1 cellular context compared by ENCODE assay signal in the genomic region with DNA sequence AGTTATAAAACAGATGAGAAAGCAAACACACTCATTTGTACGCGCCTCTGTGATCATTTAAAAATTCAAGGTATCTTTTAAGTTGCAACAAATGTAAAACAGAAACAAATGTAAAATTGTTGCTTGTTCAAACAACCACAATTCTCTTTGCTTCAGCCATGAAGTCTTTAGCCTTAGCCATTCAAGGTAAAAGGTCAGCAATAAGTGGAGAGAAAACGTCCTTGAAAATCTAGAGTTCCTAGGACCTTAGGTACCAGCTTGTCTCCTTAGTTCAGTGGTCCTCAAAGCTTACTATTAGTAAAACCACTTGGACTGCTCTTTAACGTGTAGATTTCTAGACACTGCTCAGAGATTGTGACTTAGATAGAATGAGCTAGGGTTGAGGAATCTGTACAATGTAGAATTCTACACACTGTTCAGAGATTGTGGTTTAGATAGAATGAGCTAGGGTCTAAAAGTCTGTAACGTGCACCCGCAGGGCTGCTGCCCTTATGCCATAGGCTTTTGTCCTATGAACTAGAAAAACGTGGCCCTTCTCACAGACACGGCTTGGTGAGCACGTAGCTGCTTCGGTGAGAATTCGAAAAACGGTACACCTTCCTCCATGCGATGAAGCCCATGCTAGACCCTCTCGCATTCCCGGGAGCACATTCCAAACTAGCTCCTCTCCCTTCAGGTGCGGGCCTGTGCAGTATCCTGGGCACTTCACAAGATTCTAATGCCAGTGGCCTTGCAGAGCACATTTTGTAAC.
A peak's percentile ranks its signal among the peaks of the same experiment; 100 is the strongest.
TF ChIP-seq lines count a peak whose summit lies in the region.

No MANE protein-coding gene starts in this region.

TF ChIP-seq in HepG2, 621 proteins besides CTCF, POLR2A, EP300 and RAD21 (continued from another document and continues in another):
- TF ChIP-seq, protein P1, sequence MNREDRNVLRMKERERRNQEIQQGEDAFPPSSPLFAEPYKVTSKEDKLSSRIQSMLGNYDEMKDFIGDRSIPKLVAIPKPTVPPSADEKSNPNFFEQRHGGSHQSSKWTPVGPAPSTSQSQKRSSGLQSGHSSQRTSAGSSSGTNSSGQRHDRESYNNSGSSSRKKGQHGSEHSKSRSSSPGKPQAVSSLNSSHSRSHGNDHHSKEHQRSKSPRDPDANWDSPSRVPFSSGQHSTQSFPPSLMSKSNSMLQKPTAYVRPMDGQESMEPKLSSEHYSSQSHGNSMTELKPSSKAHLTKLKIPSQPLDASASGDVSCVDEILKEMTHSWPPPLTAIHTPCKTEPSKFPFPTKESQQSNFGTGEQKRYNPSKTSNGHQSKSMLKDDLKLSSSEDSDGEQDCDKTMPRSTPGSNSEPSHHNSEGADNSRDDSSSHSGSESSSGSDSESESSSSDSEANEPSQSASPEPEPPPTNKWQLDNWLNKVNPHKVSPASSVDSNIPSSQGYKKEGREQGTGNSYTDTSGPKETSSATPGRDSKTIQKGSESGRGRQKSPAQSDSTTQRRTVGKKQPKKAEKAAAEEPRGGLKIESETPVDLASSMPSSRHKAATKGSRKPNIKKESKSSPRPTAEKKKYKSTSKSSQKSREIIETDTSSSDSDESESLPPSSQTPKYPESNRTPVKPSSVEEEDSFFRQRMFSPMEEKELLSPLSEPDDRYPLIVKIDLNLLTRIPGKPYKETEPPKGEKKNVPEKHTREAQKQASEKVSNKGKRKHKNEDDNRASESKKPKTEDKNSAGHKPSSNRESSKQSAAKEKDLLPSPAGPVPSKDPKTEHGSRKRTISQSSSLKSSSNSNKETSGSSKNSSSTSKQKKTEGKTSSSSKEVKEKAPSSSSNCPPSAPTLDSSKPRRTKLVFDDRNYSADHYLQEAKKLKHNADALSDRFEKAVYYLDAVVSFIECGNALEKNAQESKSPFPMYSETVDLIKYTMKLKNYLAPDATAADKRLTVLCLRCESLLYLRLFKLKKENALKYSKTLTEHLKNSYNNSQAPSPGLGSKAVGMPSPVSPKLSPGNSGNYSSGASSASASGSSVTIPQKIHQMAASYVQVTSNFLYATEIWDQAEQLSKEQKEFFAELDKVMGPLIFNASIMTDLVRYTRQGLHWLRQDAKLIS (CRISPR knock-in tag; IDR thresholded peaks at IDR 0.05) = no peak
- TF ChIP-seq ZIK1 (CRISPR knock-in tag; IDR thresholded peaks at IDR 0.05; ENCODE audit: borderline replicate concordance, low read depth) (no peak), ZNF549 (CRISPR knock-in tag; IDR thresholded peaks at IDR 0.05) (no peak), NFIC (IDR thresholded peaks at IDR 0.05; ENCODE audit: low read length) (no peak), TBP (CRISPR knock-in tag; IDR thresholded peaks at IDR 0.05) (no peak), IKZF1 (IDR thresholded peaks at IDR 0.05) (no peak), ZNF614 (CRISPR knock-in tag; IDR thresholded peaks at IDR 0.05; ENCODE audit: borderline replicate concordance) (peak; percentile 71; the same call in 1 of the 2 replicates), ZNF33B (CRISPR knock-in tag; IDR thresholded peaks at IDR 0.05) (no peak), ZNF776 (CRISPR knock-in tag; IDR thresholded peaks at IDR 0.05) (no peak), ZNF337 (CRISPR knock-in tag; IDR thresholded peaks at IDR 0.05; ENCODE audit: borderline replicate concordance, low read depth) (no peak), ZFAT (CRISPR knock-in tag; conservative IDR thresholded peaks at IDR 0.05) (no peak), FOXA3 (CRISPR knock-in tag; IDR thresholded peaks at IDR 0.05) (no peak), REL (CRISPR knock-in tag; conservative IDR thresholded peaks at IDR 0.05) (no peak), ZNF607 (CRISPR knock-in tag; IDR thresholded peaks at IDR 0.05; ENCODE audit: borderline replicate concordance) (no peak), ZNF552 (CRISPR knock-in tag; IDR thresholded peaks at IDR 0.05; ENCODE audit: borderline replicate concordance) (no peak), SAP130 (CRISPR knock-in tag; IDR thresholded peaks at IDR 0.05; ENCODE audit: low read depth) (peak; percentile 57), KLF12 (CRISPR knock-in tag; IDR thresholded peaks at IDR 0.05; ENCODE audit: borderline replicate concordance) (no peak), PPARG (CRISPR knock-in tag; conservative IDR thresholded peaks at IDR 0.05) (0 out of 2 replicates have a peak, but pooled peaks have one; percentile 13), SUZ12 (IDR thresholded peaks at IDR 0.05; ENCODE audit: low read depth, low read length) (no peak), HOXA3 (CRISPR knock-in tag; IDR thresholded peaks at IDR 0.05) (peak; percentile 12; the same call in 1 of the 2 replicates), HNRNPH1 (optimal IDR thresholded peaks at IDR 0.05; ENCODE audit: low read depth, low read length) (no peak), AKAP8 (CRISPR knock-in tag; IDR thresholded peaks at IDR 0.05) (no peak), SMAD1 (CRISPR knock-in tag; IDR thresholded peaks at IDR 0.05; ENCODE audit: borderline replicate concordance, low read depth) (no peak), ZFX (CRISPR knock-in tag; IDR thresholded peaks at IDR 0.05; ENCODE audit: low read depth) (no peak; the same call in 1 of the 2 replicates), KDM5B (CRISPR knock-in tag; IDR thresholded peaks at IDR 0.05; ENCODE audit: borderline replicate concordance) (no peak; the same call in 1 of the 2 replicates), PHB2 (IDR thresholded peaks at IDR 0.05; ENCODE audit: partially characterized antibody) (no peak), SNRNP70 (IDR thresholded peaks at IDR 0.05; ENCODE audit: low read depth, low read length) (no peak), ZMYM3 (CRISPR knock-in tag; IDR thresholded peaks at IDR 0.05) (no peak), ZNF660 (CRISPR knock-in tag; IDR thresholded peaks at IDR 0.05; ENCODE audit: borderline replicate concordance, low read depth) (no peak), ELF3 (CRISPR knock-in tag; IDR thresholded peaks at IDR 0.05) (no peak), KLF15 (CRISPR knock-in tag; IDR thresholded peaks at IDR 0.05; ENCODE audit: borderline replicate concordance) (no peak), HOXA7 (CRISPR knock-in tag; IDR thresholded peaks at IDR 0.05) (no peak), HDAC6 (IDR thresholded peaks at IDR 0.05; ENCODE audit: low read depth, low read length) (no peak), ZNF484 (CRISPR knock-in tag; IDR thresholded peaks at IDR 0.05; ENCODE audit: borderline replicate concordance, low read depth) (no peak), ZNF446 (CRISPR knock-in tag; IDR thresholded peaks at IDR 0.05) (no peak), ZNF891 (CRISPR knock-in tag; IDR thresholded peaks at IDR 0.05) (0 out of 2 replicates have a peak, but pooled peaks have one; percentile 41)
- TF ChIP-seq, protein P2, sequence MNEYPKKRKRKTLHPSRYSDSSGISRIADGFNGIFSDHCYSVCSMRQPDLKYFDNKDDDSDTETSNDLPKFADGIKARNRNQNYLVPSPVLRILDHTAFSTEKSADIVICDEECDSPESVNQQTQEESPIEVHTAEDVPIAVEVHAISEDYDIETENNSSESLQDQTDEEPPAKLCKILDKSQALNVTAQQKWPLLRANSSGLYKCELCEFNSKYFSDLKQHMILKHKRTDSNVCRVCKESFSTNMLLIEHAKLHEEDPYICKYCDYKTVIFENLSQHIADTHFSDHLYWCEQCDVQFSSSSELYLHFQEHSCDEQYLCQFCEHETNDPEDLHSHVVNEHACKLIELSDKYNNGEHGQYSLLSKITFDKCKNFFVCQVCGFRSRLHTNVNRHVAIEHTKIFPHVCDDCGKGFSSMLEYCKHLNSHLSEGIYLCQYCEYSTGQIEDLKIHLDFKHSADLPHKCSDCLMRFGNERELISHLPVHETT (CRISPR knock-in tag; conservative IDR thresholded peaks at IDR 0.05) = no peak
- TF ChIP-seq, protein P3, sequence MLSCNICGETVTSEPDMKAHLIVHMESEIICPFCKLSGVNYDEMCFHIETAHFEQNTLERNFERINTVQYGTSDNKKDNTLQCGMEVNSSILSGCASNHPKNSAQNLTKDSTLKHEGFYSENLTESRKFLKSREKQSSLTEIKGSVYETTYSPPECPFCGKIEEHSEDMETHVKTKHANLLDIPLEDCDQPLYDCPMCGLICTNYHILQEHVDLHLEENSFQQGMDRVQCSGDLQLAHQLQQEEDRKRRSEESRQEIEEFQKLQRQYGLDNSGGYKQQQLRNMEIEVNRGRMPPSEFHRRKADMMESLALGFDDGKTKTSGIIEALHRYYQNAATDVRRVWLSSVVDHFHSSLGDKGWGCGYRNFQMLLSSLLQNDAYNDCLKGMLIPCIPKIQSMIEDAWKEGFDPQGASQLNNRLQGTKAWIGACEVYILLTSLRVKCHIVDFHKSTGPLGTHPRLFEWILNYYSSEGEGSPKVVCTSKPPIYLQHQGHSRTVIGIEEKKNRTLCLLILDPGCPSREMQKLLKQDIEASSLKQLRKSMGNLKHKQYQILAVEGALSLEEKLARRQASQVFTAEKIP (CRISPR knock-in tag; IDR thresholded peaks at IDR 0.05; ENCODE audit: borderline replicate concordance) = no peak
- TF ChIP-seq, protein P4, sequence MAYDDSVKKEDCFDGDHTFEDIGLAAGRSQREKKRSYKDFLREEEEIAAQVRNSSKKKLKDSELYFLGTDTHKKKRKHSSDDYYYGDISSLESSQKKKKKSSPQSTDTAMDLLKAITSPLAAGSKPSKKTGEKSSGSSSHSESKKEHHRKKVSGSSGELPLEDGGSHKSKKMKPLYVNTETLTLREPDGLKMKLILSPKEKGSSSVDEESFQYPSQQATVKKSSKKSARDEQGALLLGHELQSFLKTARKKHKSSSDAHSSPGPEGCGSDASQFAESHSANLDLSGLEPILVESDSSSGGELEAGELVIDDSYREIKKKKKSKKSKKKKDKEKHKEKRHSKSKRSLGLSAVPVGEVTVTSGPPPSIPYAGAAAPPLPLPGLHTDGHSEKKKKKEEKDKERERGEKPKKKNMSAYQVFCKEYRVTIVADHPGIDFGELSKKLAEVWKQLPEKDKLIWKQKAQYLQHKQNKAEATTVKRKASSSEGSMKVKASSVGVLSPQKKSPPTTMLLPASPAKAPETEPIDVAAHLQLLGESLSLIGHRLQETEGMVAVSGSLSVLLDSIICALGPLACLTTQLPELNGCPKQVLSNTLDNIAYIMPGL (CRISPR knock-in tag; IDR thresholded peaks at IDR 0.05; ENCODE audit: borderline replicate concordance in 1 of 2, low read depth in 1 of 2) = peak in 1 of 2 experiments; percentile 43; a peak in 1 of 4 replicates
- TF ChIP-seq, protein P5, sequence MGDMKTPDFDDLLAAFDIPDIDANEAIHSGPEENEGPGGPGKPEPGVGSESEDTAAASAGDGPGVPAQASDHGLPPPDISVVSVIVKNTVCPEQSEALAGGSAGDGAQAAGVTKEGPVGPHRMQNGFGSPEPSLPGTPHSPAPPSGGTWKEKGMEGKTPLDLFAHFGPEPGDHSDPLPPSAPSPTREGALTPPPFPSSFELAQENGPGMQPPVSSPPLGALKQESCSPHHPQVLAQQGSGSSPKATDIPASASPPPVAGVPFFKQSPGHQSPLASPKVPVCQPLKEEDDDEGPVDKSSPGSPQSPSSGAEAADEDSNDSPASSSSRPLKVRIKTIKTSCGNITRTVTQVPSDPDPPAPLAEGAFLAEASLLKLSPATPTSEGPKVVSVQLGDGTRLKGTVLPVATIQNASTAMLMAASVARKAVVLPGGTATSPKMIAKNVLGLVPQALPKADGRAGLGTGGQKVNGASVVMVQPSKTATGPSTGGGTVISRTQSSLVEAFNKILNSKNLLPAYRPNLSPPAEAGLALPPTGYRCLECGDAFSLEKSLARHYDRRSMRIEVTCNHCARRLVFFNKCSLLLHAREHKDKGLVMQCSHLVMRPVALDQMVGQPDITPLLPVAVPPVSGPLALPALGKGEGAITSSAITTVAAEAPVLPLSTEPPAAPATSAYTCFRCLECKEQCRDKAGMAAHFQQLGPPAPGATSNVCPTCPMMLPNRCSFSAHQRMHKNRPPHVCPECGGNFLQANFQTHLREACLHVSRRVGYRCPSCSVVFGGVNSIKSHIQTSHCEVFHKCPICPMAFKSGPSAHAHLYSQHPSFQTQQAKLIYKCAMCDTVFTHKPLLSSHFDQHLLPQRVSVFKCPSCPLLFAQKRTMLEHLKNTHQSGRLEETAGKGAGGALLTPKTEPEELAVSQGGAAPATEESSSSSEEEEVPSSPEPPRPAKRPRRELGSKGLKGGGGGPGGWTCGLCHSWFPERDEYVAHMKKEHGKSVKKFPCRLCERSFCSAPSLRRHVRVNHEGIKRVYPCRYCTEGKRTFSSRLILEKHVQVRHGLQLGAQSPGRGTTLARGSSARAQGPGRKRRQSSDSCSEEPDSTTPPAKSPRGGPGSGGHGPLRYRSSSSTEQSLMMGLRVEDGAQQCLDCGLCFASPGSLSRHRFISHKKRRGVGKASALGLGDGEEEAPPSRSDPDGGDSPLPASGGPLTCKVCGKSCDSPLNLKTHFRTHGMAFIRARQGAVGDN (CRISPR knock-in tag; IDR thresholded peaks at IDR 0.05) = peak; percentile 37; the same call in 1 of the 2 replicates
- TF ChIP-seq, protein P6, sequence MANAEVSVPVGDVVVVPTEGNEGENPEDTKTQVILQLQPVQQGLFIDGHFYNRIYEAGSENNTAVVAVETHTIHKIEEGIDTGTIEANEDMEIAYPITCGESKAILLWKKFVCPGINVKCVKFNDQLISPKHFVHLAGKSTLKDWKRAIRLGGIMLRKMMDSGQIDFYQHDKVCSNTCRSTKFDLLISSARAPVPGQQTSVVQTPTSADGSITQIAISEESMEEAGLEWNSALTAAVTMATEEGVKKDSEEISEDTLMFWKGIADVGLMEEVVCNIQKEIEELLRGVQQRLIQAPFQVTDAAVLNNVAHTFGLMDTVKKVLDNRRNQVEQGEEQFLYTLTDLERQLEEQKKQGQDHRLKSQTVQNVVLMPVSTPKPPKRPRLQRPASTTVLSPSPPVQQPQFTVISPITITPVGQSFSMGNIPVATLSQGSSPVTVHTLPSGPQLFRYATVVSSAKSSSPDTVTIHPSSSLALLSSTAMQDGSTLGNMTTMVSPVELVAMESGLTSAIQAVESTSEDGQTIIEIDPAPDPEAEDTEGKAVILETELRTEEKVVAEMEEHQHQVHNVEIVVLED (CRISPR knock-in tag; IDR thresholded peaks at IDR 0.05; ENCODE audit: borderline replicate concordance) = no peak
- TF ChIP-seq, protein P7, sequence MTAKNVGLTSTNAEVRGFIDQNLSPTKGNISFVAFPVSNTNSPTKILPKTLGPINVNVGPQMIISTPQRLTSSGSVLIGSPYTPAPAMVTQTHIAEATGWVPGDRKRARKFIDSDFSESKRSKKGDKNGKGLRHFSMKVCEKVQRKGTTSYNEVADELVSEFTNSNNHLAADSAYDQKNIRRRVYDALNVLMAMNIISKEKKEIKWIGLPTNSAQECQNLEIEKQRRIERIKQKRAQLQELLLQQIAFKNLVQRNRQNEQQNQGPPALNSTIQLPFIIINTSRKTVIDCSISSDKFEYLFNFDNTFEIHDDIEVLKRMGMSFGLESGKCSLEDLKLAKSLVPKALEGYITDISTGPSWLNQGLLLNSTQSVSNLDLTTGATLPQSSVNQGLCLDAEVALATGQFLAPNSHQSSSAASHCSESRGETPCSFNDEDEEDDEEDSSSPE (CRISPR knock-in tag; IDR thresholded peaks at IDR 0.05) = no peak; the same call in 1 of the 2 replicates
- TF ChIP-seq, protein P8, sequence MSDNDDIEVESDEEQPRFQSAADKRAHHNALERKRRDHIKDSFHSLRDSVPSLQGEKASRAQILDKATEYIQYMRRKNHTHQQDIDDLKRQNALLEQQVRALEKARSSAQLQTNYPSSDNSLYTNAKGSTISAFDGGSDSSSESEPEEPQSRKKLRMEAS (IDR thresholded peaks at IDR 0.05) = peak; percentile 52; the same call in 1 of the 2 replicates
- TF ChIP-seq, protein P9, sequence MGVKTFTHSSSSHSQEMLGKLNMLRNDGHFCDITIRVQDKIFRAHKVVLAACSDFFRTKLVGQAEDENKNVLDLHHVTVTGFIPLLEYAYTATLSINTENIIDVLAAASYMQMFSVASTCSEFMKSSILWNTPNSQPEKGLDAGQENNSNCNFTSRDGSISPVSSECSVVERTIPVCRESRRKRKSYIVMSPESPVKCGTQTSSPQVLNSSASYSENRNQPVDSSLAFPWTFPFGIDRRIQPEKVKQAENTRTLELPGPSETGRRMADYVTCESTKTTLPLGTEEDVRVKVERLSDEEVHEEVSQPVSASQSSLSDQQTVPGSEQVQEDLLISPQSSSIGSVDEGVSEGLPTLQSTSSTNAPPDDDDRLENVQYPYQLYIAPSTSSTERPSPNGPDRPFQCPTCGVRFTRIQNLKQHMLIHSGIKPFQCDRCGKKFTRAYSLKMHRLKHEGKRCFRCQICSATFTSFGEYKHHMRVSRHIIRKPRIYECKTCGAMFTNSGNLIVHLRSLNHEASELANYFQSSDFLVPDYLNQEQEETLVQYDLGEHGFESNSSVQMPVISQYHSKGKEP (CRISPR knock-in tag; IDR thresholded peaks at IDR 0.05) = no peak
